Comparison of ENCODE assay signal across 11 cellular contexts in genomic region chr3:98561727-98562521, GRCh38. TPM values are rescaled to one million over a fixed set of nuclear protein-coding genes. Genes with fewer than 3 reads are reported as not detected.
A peak's percentile ranks its signal among the peaks of the same experiment; 100 is the strongest.
DNase-seq lines count a peak whose midpoint lies in the region; FAIRE-seq and TF ChIP-seq lines count a peak whose summit lies in the region.
"Had no signal": no experiment of that assay in that cellular context is flagged by ENCODE, and none has a peak within 500 bp of the region (broad histone marks: within the 10 kb centered on the region; RNA-seq: fewer than 3 reads in every experiment).

No MANE protein-coding gene starts in this region.

- no peak overlapping the region for H3K27ac ChIP-seq in caudate nucleus (ENCODE audit: low read depth, low read length)
- H3K27ac ChIP-seq: BLaER1 had no signal

- peak; percentile 78 for FAIRE-seq in GM12892 (lab: Jason Lieb, UNC)

- DNase-seq in AG08395 (ENCODE audit: low spot score) (peak; percentile 31), GM12892 (ENCODE audit: insufficient read length) (no peak), Kasumi-1 (lab: John Stamatoyannopoulos, UW) (peak; percentile 19 to 35), astrocyte of the hippocampus (ENCODE audit: low read depth, low spot score) (peak; percentile 48), hippocampal formation (lab: John Stamatoyannopoulos, UW) (no peak), SKM-1 (lab: John Stamatoyannopoulos, UW; ENCODE audit: unreplicated experiment) (no peak), NCI-H748 (lab: John Stamatoyannopoulos, UW; ENCODE audit: unreplicated experiment) (no peak), caudate nucleus (lab: John Stamatoyannopoulos, UW) (no peak)
- DNase-seq: stimulated activated CD4-positive, alpha-beta T cell treated with anti-CD3 and anti-CD28 coated beads, Interleukin-2, amount 100 ng/mL, for 48 hours; T-helper 9 cell had no signal

- TF ChIP-seq POLR2A in GM12892 (IDR thresholded peaks at IDR 0.05; ENCODE audit: low read depth, low read length), result peak; percentile 88

RNA-seq across cellular contexts. Expression of gene GPR15, which starts 30.1 kb away (rescaled TPM):
- 124 TPM for polyA plus RNA-seq in GM12892 (2012; ENCODE audit: missing spikeins)

RNA-seq across cellular contexts. Expression of gene CPOX, which starts 31.5 kb away (rescaled TPM):
- 91.8 TPM for polyA plus RNA-seq in GM12892 (2012; ENCODE audit: missing spikeins)

RNA-seq across cellular contexts. Expression of gene CLDND1, which starts 39.2 kb away (rescaled TPM):
- polyA plus RNA-seq in GM12892 (2012; ENCODE audit: missing spikeins), result 98.8 TPM

Comparison
In these comparisons a context has a peak if more than half of its experiments do, and no peak if none do; other contexts are left out.
1. DNase-seq: peak in AG08395 (single experiment), Kasumi-1 (2 of 2) and astrocyte of the hippocampus (single experiment); none in GM12892 (single experiment), hippocampal formation (0 of 2), SKM-1 (single experiment), NCI-H748 (single experiment) and caudate nucleus (0 of 61).